Comparison of ENCODE assay signal across 9 cellular contexts in the genomic region with DNA sequence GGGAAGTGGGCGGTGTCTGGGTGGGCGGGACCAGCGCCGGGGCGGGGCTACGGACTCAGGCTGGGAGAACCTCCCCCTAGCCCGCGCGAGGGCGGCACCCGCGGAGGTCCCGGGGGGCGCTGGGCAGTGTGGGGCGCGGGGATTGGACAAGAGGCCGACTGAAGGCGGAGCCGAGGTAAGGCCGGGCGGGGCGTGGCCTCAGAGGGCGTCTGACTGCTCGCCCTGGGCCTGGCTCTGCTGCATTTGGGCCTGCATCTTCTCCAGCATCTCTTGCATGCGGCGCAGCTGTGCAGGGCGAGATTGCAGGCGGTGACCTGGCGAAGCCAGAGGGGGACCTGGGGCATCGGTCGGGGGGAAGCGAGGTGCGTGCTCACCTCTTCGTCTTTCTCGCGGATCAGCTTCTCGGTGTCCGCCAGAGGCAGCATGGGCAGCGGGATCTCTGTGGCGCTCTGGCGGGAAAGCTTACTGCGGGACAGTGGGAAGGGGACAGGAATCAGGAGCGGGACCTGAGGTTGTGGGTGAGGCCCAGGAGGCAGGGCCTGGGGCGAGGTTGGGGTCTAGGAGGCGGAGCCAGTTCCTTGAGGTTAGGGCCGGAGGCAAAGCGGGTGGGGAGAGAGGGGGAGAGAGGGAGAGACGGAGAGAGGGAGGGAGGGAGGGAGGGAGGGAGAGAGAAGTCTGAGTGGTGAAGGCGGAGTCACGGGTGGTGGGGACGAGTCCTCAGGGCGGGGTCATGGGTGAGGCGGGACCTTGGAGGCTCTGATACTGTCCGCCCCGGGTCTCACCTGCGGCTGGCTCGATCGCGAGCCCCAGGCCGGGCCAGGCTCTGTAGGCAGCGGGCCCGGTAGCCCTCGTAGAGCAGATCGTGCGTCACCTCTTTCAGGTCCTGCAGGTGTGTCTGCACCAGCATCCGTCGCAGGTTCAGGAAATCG. TPM values are rescaled to one million over a fixed set of nuclear protein-coding genes. Genes with fewer than 3 reads are reported as not detected.
DNase-seq lines count a peak whose midpoint lies in the region; ATAC-seq, FAIRE-seq and TF ChIP-seq lines count a peak whose summit lies in the region.
"Had no signal": no experiment of that assay in that cellular context is flagged by ENCODE, and none has a peak within 500 bp of the region (broad histone marks: within the 10 kb centered on the region; RNA-seq: fewer than 3 reads in every experiment).

No MANE protein-coding gene starts in this region.

- peak overlapping the region; percentile 42 to 81 (median 77) for H3K4me3 ChIP-seq in keratinocyte (ENCODE audit: control insufficient read depth in 2 of 3, extremely low read depth in 1 of 3, insufficient read depth in 2 of 3, low read depth in 1 of 3, low read length in 3 of 3)

- DNase-seq in AG09319 (ENCODE audit: extremely low read depth, low read depth) (peak; percentile 95), NCI-H226 (peak; percentile 93), keratinocyte (ENCODE audit: low read depth, low spot score) (no peak)
- peak; percentile 97 to 100 (median 100) for DNase-seq in activated CD4-positive, CD25-positive, alpha-beta regulatory T cell (lab: John Stamatoyannopoulos, UW)
- DNase-seq in central memory CD4-positive, alpha-beta T cell: peak; percentile 98
- peak; percentile 98 to 99 (median 99) for DNase-seq in stimulated activated CD4-positive, alpha-beta T cell treated with anti-CD3 and anti-CD28 coated beads, Interleukin-12 subunit alpha, Interleukin-12 subunit beta, amount 100 ng/mL, for 48 hours (ENCODE audit: low read depth in 2 of 3, low spot score in 1 of 3)

- H3K36me3 ChIP-seq in keratinocyte (ENCODE audit: control insufficient read depth in 2 of 2, extremely low read depth in 1 of 2, insufficient read depth in 2 of 2, low read length in 2 of 2): peaks cover 0 to 2% of the 10 kb centered on the region in 2 experiments

- TF ChIP-seq CTCF in AG09319 (IDR thresholded peaks at IDR 0.05; ENCODE audit: low read depth, low read length) (peak; percentile 31), keratinocyte (optimal IDR thresholded peaks at IDR 0.05 in 1 of 3, IDR thresholded peaks at IDR 0.05 in 1 of 3, conservative IDR thresholded peaks at IDR 0.05 in 1 of 3; ENCODE audit: extremely low read depth in 1 of 3, insufficient read depth in 2 of 3, low read length in 3 of 3) (peak in 2 of 3 experiments; percentile 27 to 28)

- peak; percentile 82 for ATAC-seq in GM19023 (IDR thresholded peaks at IDR 0.05; ENCODE audit: unreplicated experiment)
- ATAC-seq in HG03196 (IDR thresholded peaks at IDR 0.05; ENCODE audit: unreplicated experiment): peak; percentile 86

- peak; percentile 44 for FAIRE-seq in keratinocyte (lab: Jason Lieb, UNC)
- FAIRE-seq: TTC549 had no signal

- H3K9me1 ChIP-seq in keratinocyte (ENCODE audit: control insufficient read depth, extremely low read depth, insufficient read depth, low read length): no peaks in the 10 kb centered on the region

- H3K4me2 ChIP-seq in keratinocyte (ENCODE audit: control insufficient read depth, extremely low read depth, insufficient read depth, low read depth, low read length): peak overlapping the region; percentile 71

- H3K9me3 ChIP-seq in keratinocyte (ENCODE audit: control insufficient read depth, low read depth, low read length): no peaks in the 10 kb centered on the region

- peak overlapping the region; percentile 90 for H3K27ac ChIP-seq in keratinocyte (ENCODE audit: control insufficient read depth, insufficient read depth, low read length)

- dilution Hi-C loops in keratinocyte (cut with MboI; ENCODE audit: extremely low pct_ligation_motif_present, low sequenced_read_pairs): no loop called here

- H3K4me1 ChIP-seq in keratinocyte (ENCODE audit: control insufficient read depth, extremely low read depth, insufficient read depth, low read length): peaks cover 9% of the 10 kb centered on the region

- H3K79me2 ChIP-seq in keratinocyte (ENCODE audit: control insufficient read depth, insufficient read depth, low read length): no peaks in the 10 kb centered on the region

- no peaks in the 10 kb centered on the region for H3K27me3 ChIP-seq in keratinocyte (ENCODE audit: control insufficient read depth, extremely low read depth, insufficient read depth, low read length)

- H4K20me1 ChIP-seq in keratinocyte (ENCODE audit: control insufficient read depth, extremely low read depth, insufficient read depth, low read length): no peaks in the 10 kb centered on the region

- peak overlapping the region; percentile 92 for H2AFZ ChIP-seq in keratinocyte (ENCODE audit: control insufficient read depth, low read length)

- H3K9ac ChIP-seq in keratinocyte (ENCODE audit: control insufficient read depth, extremely low read depth, insufficient read depth, low read length): peak overlapping the region; percentile 89

RNA-seq across cellular contexts. Expression of a gene that starts 3.9 kb away (rescaled TPM):
- polyA plus RNA-seq in keratinocyte: 0.04 TPM in 1 of 3 replicates, not detected in the others
- polyA plus RNA-seq in keratinocyte (2011; ENCODE audit: low read depth): 0.27 TPM
- polyA plus RNA-seq in keratinocyte (2011; cell fraction: cytosol; rRNA removed): 0.09 TPM in 1 of 2 replicates, not detected in the other
- 0.08 TPM in 1 of 2 replicates, not detected in the other for polyA plus RNA-seq in keratinocyte (2011; cell fraction: nucleus; rRNA removed)
- polyA plus RNA-seq in keratinocyte (2012; ENCODE audit: low replicate concordance): 0.37 and 0.42 TPM in 2 replicates
- not detected in 3 replicates for polyA minus RNA-seq in keratinocyte
- polyA minus RNA-seq in keratinocyte (2011; cell fraction: cytosol; rRNA and poly(A)+ RNA removed): not detected
- polyA minus RNA-seq in keratinocyte (2011; cell fraction: nucleus; rRNA and poly(A)+ RNA removed): not detected in 2 replicates

RNA-seq across cellular contexts. Expression of a gene that starts 3.9 kb away (rescaled TPM):
- 0.82 TPM in 1 of 3 replicates, not detected in the others for polyA plus RNA-seq in keratinocyte
- not detected for polyA plus RNA-seq in keratinocyte (2011; ENCODE audit: low read depth)
- polyA plus RNA-seq in keratinocyte (2011; cell fraction: cytosol; rRNA removed): not detected in 2 replicates
- polyA plus RNA-seq in keratinocyte (2011; cell fraction: nucleus; rRNA removed): not detected in 2 replicates
- polyA plus RNA-seq in keratinocyte (2012; ENCODE audit: low replicate concordance): 1.5 TPM in 1 of 2 replicates, not detected in the other
- 1.8 TPM in 1 of 3 replicates, not detected in the others for polyA minus RNA-seq in keratinocyte
- polyA minus RNA-seq in keratinocyte (2011; cell fraction: cytosol; rRNA and poly(A)+ RNA removed): not detected
- polyA minus RNA-seq in keratinocyte (2011; cell fraction: nucleus; rRNA and poly(A)+ RNA removed): not detected in 2 replicates

RNA-seq across cellular contexts. Expression of a gene that starts 8.2 kb away (rescaled TPM):
- 8.6 to 20.0 TPM (median 8.9 TPM) in 3 replicates for polyA plus RNA-seq in keratinocyte
- 7.0 TPM for polyA plus RNA-seq in keratinocyte (2011; ENCODE audit: low read depth)
- 11.1 and 20.1 TPM in 2 replicates for polyA plus RNA-seq in keratinocyte (2011; cell fraction: cytosol; rRNA removed)
- polyA plus RNA-seq in keratinocyte (2011; cell fraction: nucleus; rRNA removed): 27.7 and 32.3 TPM in 2 replicates
- 22.4 and 30.2 TPM in 2 replicates for polyA plus RNA-seq in keratinocyte (2012; ENCODE audit: low replicate concordance)
- polyA minus RNA-seq in keratinocyte: 14.2 to 51.2 TPM (median 17.3 TPM) in 3 replicates
- 35.9 TPM for polyA minus RNA-seq in keratinocyte (2011; cell fraction: cytosol; rRNA and poly(A)+ RNA removed)
- 17.9 and 18.5 TPM in 2 replicates for polyA minus RNA-seq in keratinocyte (2011; cell fraction: nucleus; rRNA and poly(A)+ RNA removed)

RNA-seq across cellular contexts. Expression of a gene that starts 16.7 kb away (rescaled TPM):
- polyA plus RNA-seq in keratinocyte: 3.7 to 4.3 TPM (median 3.7 TPM) in 3 replicates
- polyA plus RNA-seq in keratinocyte (2011; ENCODE audit: low read depth): 6.7 TPM
- polyA plus RNA-seq in keratinocyte (2011; cell fraction: cytosol; rRNA removed): 2.3 and 4.2 TPM in 2 replicates
- 4.0 and 4.5 TPM in 2 replicates for polyA plus RNA-seq in keratinocyte (2011; cell fraction: nucleus; rRNA removed)
- polyA plus RNA-seq in keratinocyte (2012; ENCODE audit: low replicate concordance): 3.7 and 4.9 TPM in 2 replicates
- polyA minus RNA-seq in keratinocyte: 3.8 to 6.8 TPM (median 4.4 TPM) in 3 replicates
- polyA minus RNA-seq in keratinocyte (2011; cell fraction: cytosol; rRNA and poly(A)+ RNA removed): 5.0 TPM
- polyA minus RNA-seq in keratinocyte (2011; cell fraction: nucleus; rRNA and poly(A)+ RNA removed): 2.9 and 3.1 TPM in 2 replicates

RNA-seq across cellular contexts. Expression of a gene that starts 23.4 kb away (rescaled TPM):
- 41.2 to 49.5 TPM (median 44.4 TPM) in 3 replicates for polyA plus RNA-seq in keratinocyte
- polyA plus RNA-seq in keratinocyte (2011; ENCODE audit: low read depth): 15.2 TPM
- polyA plus RNA-seq in keratinocyte (2011; cell fraction: cytosol; rRNA removed): 22.2 and 34.3 TPM in 2 replicates
- 54.4 and 57.5 TPM in 2 replicates for polyA plus RNA-seq in keratinocyte (2011; cell fraction: nucleus; rRNA removed)
- 30.3 and 47.9 TPM in 2 replicates for polyA plus RNA-seq in keratinocyte (2012; ENCODE audit: low replicate concordance)
- polyA minus RNA-seq in keratinocyte: 18.8 to 24.9 TPM (median 24.1 TPM) in 3 replicates
- polyA minus RNA-seq in keratinocyte (2011; cell fraction: cytosol; rRNA and poly(A)+ RNA removed): 20.0 TPM
- 14.6 and 18.5 TPM in 2 replicates for polyA minus RNA-seq in keratinocyte (2011; cell fraction: nucleus; rRNA and poly(A)+ RNA removed)
